Comparison of ENCODE assay signal across 25 cellular contexts in genomic region chr9:86575137-86575536, GRCh38.
"Had no signal": no experiment of that assay in that cellular context is flagged by ENCODE, and none has a peak within 500 bp of the region (broad histone marks: within the 10 kb centered on the region; RNA-seq: fewer than 3 reads in every experiment).

No MANE protein-coding gene starts in this region.

- ATAC-seq: activated naive CD4-positive, alpha-beta T cell treated with anti-CD3 and anti-CD28 coated beads, Interleukin-2, amount 50 U/mL, for 72 hours; activated T-cell treated with anti-CD3 and anti-CD28 coated beads, Interleukin-2, amount 50 U/mL, for 72 hours; effector memory CD8-positive, alpha-beta T cell; gastroesophageal sphincter; lower lobe of right lung; mucosa of descending colon had no signal

- H3K4me3 ChIP-seq: dorsolateral prefrontal cortex, gastroesophageal sphincter, lower lobe of right lung, mucosa of descending colon, skin epidermis, upper lobe of left lung had no signal

- H3K36me3 ChIP-seq: gastroesophageal sphincter, lower lobe of right lung, neutrophil, upper lobe of left lung had no signal

- H3K4me1 ChIP-seq: lower lobe of right lung had no signal

- H3K4me1 Mint-ChIP-seq: immature natural killer cell had no signal

- H3K27me3 ChIP-seq: gastroesophageal sphincter, neutrophil, upper lobe of left lung had no signal

- H3K9me3 Mint-ChIP-seq: activated naive CD4-positive, alpha-beta T cell treated with anti-CD3 and anti-CD28 coated beads, Interleukin-2, amount 50 U/mL, for 72 hours had no signal

- H3K4me3 Mint-ChIP-seq: activated T-cell treated with anti-CD3 and anti-CD28 coated beads, Interleukin-2, amount 50 U/mL, for 72 hours; effector memory CD8-positive, alpha-beta T cell; immature natural killer cell; nephron progenitor cell; stimulated activated naive CD8-positive, alpha-beta T cell treated with anti-CD3 and anti-CD28 coated beads, Interleukin-15, Interleukin-2, amounts not matched to agents 100 ng/mL and 50 ng/mL, for 24 hours had no signal

- DNase-seq: activated CD4-positive, alpha-beta T cell treated with anti-CD3 and anti-CD28 coated beads for 4 hours; activated CD4-positive, alpha-beta T cell treated with anti-CD3 and anti-CD28 coated beads, Interleukin-2, amount 50 U/mL, for 4 hours; activated naive CD4-positive, alpha-beta T cell; activated T-cell treated with anti-CD3 and anti-CD28 coated beads for 4 hours; activated T-cell treated with anti-CD3 and anti-CD28 coated beads, Interleukin-2, amount 50 U/mL, for 72 hours; dorsolateral prefrontal cortex; effector memory CD8-positive, alpha-beta T cell; hypothalamus; immature natural killer cell; kidney; lower lobe of right lung; mesendoderm; mucosa of descending colon; nephron progenitor cell; stimulated activated CD4-positive, alpha-beta T cell treated with anti-CD3 and anti-CD28 coated beads, Interleukin-12 subunit alpha, Interleukin-12 subunit beta, amount 100 ng/mL, for 4 hours; stimulated activated CD4-positive, alpha-beta T cell treated with anti-CD3 and anti-CD28 coated beads, Interleukin-4, amount 100 ng/mL, for 1 hour; upper lobe of left lung had no signal

- H3K9me3 ChIP-seq: gastroesophageal sphincter, lower lobe of right lung, mucosa of descending colon, neutrophil, upper lobe of left lung had no signal

- H3K27ac ChIP-seq: dorsolateral prefrontal cortex, neutrophil, upper lobe of left lung had no signal

- H3K36me3 Mint-ChIP-seq: activated naive CD4-positive, alpha-beta T cell treated with anti-CD3 and anti-CD28 coated beads, Interleukin-2, amount 50 U/mL, for 72 hours; immature natural killer cell had no signal

- H3K27ac Mint-ChIP-seq: activated naive CD4-positive, alpha-beta T cell treated with anti-CD3 and anti-CD28 coated beads, Interleukin-2, amount 50 U/mL, for 72 hours; activated T-cell treated with anti-CD3 and anti-CD28 coated beads, Interleukin-2, amount 50 U/mL, for 72 hours; effector memory CD8-positive, alpha-beta T cell; immature natural killer cell; nephron progenitor cell; progenitor cell of endocrine pancreas; stimulated activated naive CD8-positive, alpha-beta T cell treated with anti-CD3 and anti-CD28 coated beads, Interleukin-15, Interleukin-2, amounts not matched to agents 100 ng/mL and 50 ng/mL, for 24 hours had no signal

- FAIRE-seq: colon, endothelial cell of umbilical vein, kidney had no signal
